ENCODE assay signal across 6 cellular contexts in the genomic region with DNA sequence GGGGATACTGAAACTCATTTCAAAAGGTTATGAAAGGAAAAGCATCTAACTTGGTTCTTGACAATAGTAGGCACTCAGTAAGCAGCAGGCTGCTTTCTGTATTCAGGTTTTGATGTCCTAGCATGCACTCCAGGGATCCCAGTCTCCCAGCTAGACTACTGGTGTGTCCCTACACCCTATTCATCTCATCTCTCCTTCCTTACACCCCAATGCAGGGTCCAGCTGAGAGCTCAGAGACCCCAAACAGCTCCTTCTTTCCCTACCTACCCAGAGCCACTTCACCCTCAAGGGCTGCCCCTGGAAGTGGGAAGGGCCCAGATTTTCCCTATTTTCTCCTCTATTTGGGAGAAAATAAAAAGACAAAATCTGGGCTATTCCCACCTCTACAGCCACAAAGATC.
"Had no signal": no experiment of that assay in that cellular context is flagged by ENCODE, and none has a peak within 500 bp of the region (broad histone marks: within the 10 kb centered on the region; RNA-seq: fewer than 3 reads in every experiment).

No MANE protein-coding gene starts in this region.

- H3K9me3 Mint-ChIP-seq: activated CD4-positive, alpha-beta T cell treated with anti-CD3 and anti-CD28 coated beads, Interleukin-2, amount 10 ng/mL, durations not matched to agents 24 days and 14 days; activated CD8-positive, alpha-beta T cell treated with anti-CD3 and anti-CD28 coated beads for 36 hours; activated naive CD4-positive, alpha-beta T cell treated with anti-CD3 and anti-CD28 coated beads, Interleukin-2, amount 10 ng/mL, durations not matched to agents 7 days and 5 days; activated T-cell treated with anti-CD3 and anti-CD28 coated beads, Interleukin-2, amount 50 U/mL, for 4 hours; stimulated activated effector memory CD8-positive, alpha-beta T cell treated with anti-CD3 and anti-CD28 coated beads, Interleukin-12 subunit alpha, Interleukin-12 subunit beta, amount 100 ng/mL, for 72 hours had no signal

- H3K27ac Mint-ChIP-seq: activated CD8-positive, alpha-beta T cell treated with anti-CD3 and anti-CD28 coated beads for 36 hours; activated naive CD4-positive, alpha-beta T cell treated with anti-CD3 and anti-CD28 coated beads, Interleukin-2, amount 10 ng/mL, durations not matched to agents 7 days and 5 days; mesothelial cell of epicardium; stimulated activated effector memory CD8-positive, alpha-beta T cell treated with anti-CD3 and anti-CD28 coated beads, Interleukin-12 subunit alpha, Interleukin-12 subunit beta, amount 100 ng/mL, for 72 hours had no signal

- H3K36me3 Mint-ChIP-seq: mesothelial cell of epicardium; stimulated activated effector memory CD8-positive, alpha-beta T cell treated with anti-CD3 and anti-CD28 coated beads, Interleukin-12 subunit alpha, Interleukin-12 subunit beta, amount 100 ng/mL, for 72 hours had no signal

- H3K27me3 Mint-ChIP-seq: activated CD8-positive, alpha-beta T cell treated with anti-CD3 and anti-CD28 coated beads for 36 hours had no signal
